ENCODE assay signal across 15 cellular contexts in genomic region chr20:3410464-3410863, GRCh38. TPM values are rescaled to one million over a fixed set of nuclear protein-coding genes. Genes with fewer than 3 reads are reported as not detected.
DNase-seq lines count a peak whose midpoint lies in the region; ATAC-seq and TF ChIP-seq lines count a peak whose summit lies in the region.
"Had no signal": no experiment of that assay in that cellular context is flagged by ENCODE, and none has a peak within 500 bp of the region (broad histone marks: within the 10 kb centered on the region; RNA-seq: fewer than 3 reads in every experiment).

No MANE protein-coding gene starts in this region.

- ATAC-seq in SK-N-SH treated with all-trans-retinoic acid at 6 μM for 48 hours (no peak), T-helper 17 cell (no peak)
- no peak for ATAC-seq in CD4-positive, alpha-beta T cell (ENCODE audit: poor library complexity)
- ATAC-seq: CD8-positive, alpha-beta T cell; GM23338 had no signal

- H3K4me3 ChIP-seq in SK-N-SH (ENCODE audit: low read depth in 2 of 2, low read length in 1 of 2), result no peak overlapping the region
- no peak overlapping the region for H3K4me3 ChIP-seq in osteoblast (ENCODE audit: insufficient read depth, low read length)
- no peak overlapping the region for H3K4me3 ChIP-seq in CD8-positive, alpha-beta memory T cell (ENCODE audit: low read length)
- H3K4me3 ChIP-seq: GM23338, HAP-1 had no signal

- H2AFZ ChIP-seq in SK-N-SH (ENCODE audit: low read depth) (no peak overlapping the region), osteoblast (ENCODE audit: low read length) (no peak overlapping the region)
- H2AFZ ChIP-seq: GM23338 had no signal

- H3K4me2 ChIP-seq in SK-N-SH (no peak overlapping the region), osteoblast (ENCODE audit: insufficient read depth, low read length) (no peak overlapping the region)
- H3K4me2 ChIP-seq: GM23338 had no signal

- H3K9me3 ChIP-seq in SK-N-SH, result no peaks in the 10 kb centered on the region
- no peaks in the 10 kb centered on the region for H3K9me3 ChIP-seq in CD4-positive, alpha-beta T cell (ENCODE audit: control insufficient read depth, low read length)
- no peaks in the 10 kb centered on the region for H3K9me3 ChIP-seq in T-helper 17 cell (ENCODE audit: control insufficient read depth, low read length, poor library complexity, severe bottlenecking)
- H3K9me3 ChIP-seq in osteoblast (ENCODE audit: low read depth, low read length), result no peaks in the 10 kb centered on the region
- H3K9me3 ChIP-seq in CD8-positive, alpha-beta memory T cell (ENCODE audit: low read length), result no peaks in the 10 kb centered on the region
- H3K9me3 ChIP-seq: HAP-1 had no signal

- no peaks in the 10 kb centered on the region for H3K9me2 ChIP-seq in SK-N-SH

- peaks cover 7% of the 10 kb centered on the region for H4K20me1 ChIP-seq in SK-N-SH (ENCODE audit: insufficient read depth)
- no peaks in the 10 kb centered on the region for H4K20me1 ChIP-seq in osteoblast (ENCODE audit: insufficient read depth, low read length)

- peaks cover 7% of the 10 kb centered on the region for H3K27me3 Mint-ChIP-seq in CD4-positive, alpha-beta T cell
- H3K27me3 Mint-ChIP-seq in T-helper 17 cell (no peaks in the 10 kb centered on the region), neural crest cell (ENCODE audit: low read depth) (peaks cover 14% of the 10 kb centered on the region)
- H3K27me3 Mint-ChIP-seq in CD8-positive, alpha-beta memory T cell, result peaks cover 5 to 6% of the 10 kb centered on the region in 2 donors

- TF ChIP-seq RAD21 in SK-N-SH (IDR thresholded peaks at IDR 0.05; ENCODE audit: low read length), result no peak

- H3K9ac ChIP-seq in SK-N-SH, result no peak overlapping the region

- H3K27ac ChIP-seq in SK-N-SH (ENCODE audit: low read depth in 2 of 2, low read length in 1 of 2) (no peak overlapping the region), osteoblast (ENCODE audit: low read depth, low read length) (no peak overlapping the region)
- H3K27ac ChIP-seq in CD4-positive, alpha-beta T cell (ENCODE audit: low read depth, low read length), result no peak overlapping the region
- H3K27ac ChIP-seq in CD8-positive, alpha-beta memory T cell (ENCODE audit: low read depth, low read length), result no peak overlapping the region

- H3F3A ChIP-seq in SK-N-SH (replicated peaks; ENCODE audit: insufficient read depth), result peaks cover 7% of the 10 kb centered on the region

- H3K36me3 ChIP-seq in SK-N-SH (replicated peaks in 1 of 2; ENCODE audit: control insufficient read depth in 1 of 2, insufficient read depth in 2 of 2, low read length in 1 of 2) (no peaks in the 10 kb centered on the region), osteoblast (ENCODE audit: insufficient read depth, low read length) (no peaks in the 10 kb centered on the region)
- H3K36me3 ChIP-seq in CD8-positive, alpha-beta memory T cell (ENCODE audit: insufficient read depth, low read length), result no peaks in the 10 kb centered on the region
- H3K36me3 ChIP-seq: HAP-1 had no signal

- H3K4me1 ChIP-seq in SK-N-SH (ENCODE audit: control insufficient read depth in 1 of 2, insufficient read depth in 2 of 2, low read depth in 1 of 2, low read length in 1 of 2) (peaks cover 3 to 4% of the 10 kb centered on the region in 2 experiments; a peak in 2 of 4 replicates), osteoblast (ENCODE audit: insufficient read depth, low read length) (peaks cover 15% of the 10 kb centered on the region)
- peaks cover 5% of the 10 kb centered on the region for H3K4me1 ChIP-seq in CD8-positive, alpha-beta memory T cell (ENCODE audit: insufficient read depth, low read length)

- no peak for TF ChIP-seq CTCF in SK-N-SH (IDR thresholded peaks at IDR 0.05)
- TF ChIP-seq CTCF in CD4-positive, alpha-beta T cell (IDR thresholded peaks at IDR 0.05), result no peak
- no peak for TF ChIP-seq CTCF in neural crest cell (conservative IDR thresholded peaks at IDR 0.05)
- TF ChIP-seq CTCF in osteoblast (IDR thresholded peaks at IDR 0.05; ENCODE audit: extremely low read depth, low read depth, low read length), result no peak

- H3K27ac Mint-ChIP-seq in CD4-positive, alpha-beta T cell, result no peak overlapping the region
- H3K27ac Mint-ChIP-seq in T-helper 17 cell (no peak overlapping the region), neural crest cell (ENCODE audit: unreplicated experiment) (no peak overlapping the region)
- H3K27ac Mint-ChIP-seq in CD8-positive, alpha-beta memory T cell, result peak overlapping the region in 1 of 8 donors; percentile 27
- H3K27ac Mint-ChIP-seq: CD8-positive, alpha-beta T cell; GM23338 had no signal

- H3K4me3 Mint-ChIP-seq in CD4-positive, alpha-beta T cell, result peak overlapping the region; percentile 27
- peak overlapping the region; percentile 1 for H3K4me3 Mint-ChIP-seq in T-helper 17 cell
- H3K4me3 Mint-ChIP-seq in neural crest cell, result peak overlapping the region; percentile 64
- H3K4me3 Mint-ChIP-seq in CD8-positive, alpha-beta memory T cell, result peak overlapping the region in 1 of 7 donors; percentile 35
- H3K4me3 Mint-ChIP-seq: CD8-positive, alpha-beta T cell; GM23338 had no signal

- no peak for TF ChIP-seq EP300 in SK-N-SH (IDR thresholded peaks at IDR 0.05; ENCODE audit: borderline replicate concordance in 1 of 2, low read depth in 1 of 2, low read length in 1 of 2)

- CTCF ChIA-PET in SK-N-SH (lab: Yijun Ruan, JAX), result no interaction called here
- CTCF ChIA-PET in CD4-positive, alpha-beta T cell (lab: Charles Lee), result no interaction called here
- CTCF ChIA-PET in CD8-positive, alpha-beta memory T cell (lab: Charles Lee), result no interaction called here

- POLR2A ChIA-PET in SK-N-SH (lab: Yijun Ruan, JAX), result no interaction called here
- POLR2A ChIA-PET in CD4-positive, alpha-beta T cell (lab: Charles Lee), result no interaction called here
- POLR2A ChIA-PET in CD8-positive, alpha-beta memory T cell (lab: Charles Lee), result no interaction called here

- H3K79me2 ChIP-seq in SK-N-SH (ENCODE audit: insufficient read depth), result peaks cover 18% of the 10 kb centered on the region; the same call in 1 of the 2 replicates
- peaks cover 25% of the 10 kb centered on the region for H3K79me2 ChIP-seq in osteoblast (ENCODE audit: insufficient read depth, low read length)

- WGBS in SK-N-SH (ENCODE audit: low lambda C conversion rate), result 79% methylated on average over 2 of the region's 2 CpGs

- H3K36me3 Mint-ChIP-seq in CD4-positive, alpha-beta T cell (ENCODE audit: low read depth), result peaks cover 14% of the 10 kb centered on the region
- H3K36me3 Mint-ChIP-seq in T-helper 17 cell (ENCODE audit: low read depth) (peaks cover 3% of the 10 kb centered on the region), neural crest cell (ENCODE audit: low read depth) (no peaks in the 10 kb centered on the region)
- peaks cover 0 to 9% (median 0%) of the 10 kb centered on the region in 3 donors for H3K36me3 Mint-ChIP-seq in CD8-positive, alpha-beta memory T cell

- no peaks in the 10 kb centered on the region for H3K9me3 Mint-ChIP-seq in CD4-positive, alpha-beta T cell
- peaks cover 3% of the 10 kb centered on the region for H3K9me3 Mint-ChIP-seq in neural crest cell
- H3K9me3 Mint-ChIP-seq in CD8-positive, alpha-beta memory T cell, result no peaks in the 10 kb centered on the region
- H3K9me3 Mint-ChIP-seq: CD8-positive, alpha-beta T cell had no signal

- no peaks in the 10 kb centered on the region; the same call in 1 of the 2 replicates for H3K27me3 ChIP-seq in SK-N-SH (ENCODE audit: insufficient read depth)
- no peaks in the 10 kb centered on the region for H3K27me3 ChIP-seq in CD4-positive, alpha-beta T cell (ENCODE audit: control insufficient read depth, insufficient read depth, low read length)
- H3K27me3 ChIP-seq in osteoblast (ENCODE audit: insufficient read depth, low read length), result peaks cover 3% of the 10 kb centered on the region
- H3K27me3 ChIP-seq in CD8-positive, alpha-beta memory T cell (ENCODE audit: insufficient read depth, low read length, poor library complexity, severe bottlenecking), result no peaks in the 10 kb centered on the region

- no peak for DNase-seq in SK-N-SH
- DNase-seq in CD4-positive, alpha-beta T cell, result no peak
- no peak for DNase-seq in T-helper 17 cell
- DNase-seq in neural crest cell (ENCODE audit: low read depth, low spot score), result no peak
- no peak for DNase-seq in SKM-1 treated with dmso at 0.1 percent for 144 hours (lab: John Stamatoyannopoulos, UW; ENCODE audit: unreplicated experiment)
- DNase-seq in osteoblast (ENCODE audit: insufficient read length, low spot score, missing footprints), result no peak
- DNase-seq in CD8-positive, alpha-beta memory T cell, result no peak
- DNase-seq: 8988T; C1 segment of cervical spinal cord; CD8-positive, alpha-beta T cell; DMS 273 treated with DMSO at 0.1 percent for 48 hours; DND-41 had no signal

- peaks cover 26% of the 10 kb centered on the region for H3K4me1 Mint-ChIP-seq in CD4-positive, alpha-beta T cell (ENCODE audit: low read depth)
- H3K4me1 Mint-ChIP-seq in T-helper 17 cell, result peaks cover 20% of the 10 kb centered on the region
- peaks cover 25% of the 10 kb centered on the region for H3K4me1 Mint-ChIP-seq in neural crest cell
- peaks cover 22 to 28% (median 26%) of the 10 kb centered on the region in 3 donors for H3K4me1 Mint-ChIP-seq in CD8-positive, alpha-beta memory T cell

- intact Hi-C loops in CD4-positive, alpha-beta T cell (cut with DNase I, micrococcal nuclease), result no loop called here

TF ChIP-seq in SK-N-SH treated with all-trans-retinoic acid at 6 μM for 48 hours, 23 proteins besides CTCF, POLR2A, EP300 and RAD21 (continues in another document):
- TF ChIP-seq ZNF8 (CRISPR knock-in tag; IDR thresholded peaks at IDR 0.05), result peak; percentile 88

TF ChIP-seq in SK-N-SH, 30 proteins besides CTCF, POLR2A, EP300 and RAD21 (continues in another document):
- TF ChIP-seq CHD2 (IDR thresholded peaks at IDR 0.05; ENCODE audit: low read length, partially characterized antibody), result no peak

RNA-seq across cellular contexts. Expression of gene DNAAF9, which starts 3.0 kb away (rescaled TPM):
- 5.5 and 7.9 TPM in 2 replicates for polyA plus RNA-seq in SK-N-SH (2012; rRNA removed)
- polyA plus RNA-seq in SK-N-SH (2012; cell fraction: cytosol; rRNA removed), result 4.2 and 5.5 TPM in 2 replicates
- 17.5 and 22.0 TPM in 2 replicates for polyA plus RNA-seq in SK-N-SH (2012; cell fraction: nucleus; rRNA removed)
- total RNA-seq in CD4-positive, alpha-beta T cell, result 1 to 10 TPM; 3.0 TPM
- total RNA-seq in T-helper 17 cell (1 to 10 TPM; 6.5 to 6.7 TPM), neural crest cell (13.2 and 13.5 TPM in 2 replicates), osteoblast (10.6 and 11.2 TPM in 2 replicates)
- total RNA-seq in CD8-positive, alpha-beta memory T cell, result 1 to 10 TPM; 2.2 to 2.3 TPM
- 1.4 TPM for polyA plus RNA-seq in CD8-positive, alpha-beta memory T cell
